28 cellular contexts compared by ENCODE assay signal in genomic region chr10:103724771-103725170, GRCh38.
"Had no signal": no experiment of that assay in that cellular context is flagged by ENCODE, and none has a peak within 500 bp of the region (broad histone marks: within the 10 kb centered on the region; RNA-seq: fewer than 3 reads in every experiment).

No MANE protein-coding gene starts in this region.

- H3K36me3 Mint-ChIP-seq: activated CD4-positive, alpha-beta memory T cell treated with anti-CD3 and anti-CD28 coated beads for 36 hours; activated naive CD4-positive, alpha-beta T cell treated with anti-CD3 and anti-CD28 coated beads, Interleukin-2, amount 10 ng/mL, durations not matched to agents 7 days and 5 days; activated naive CD8-positive, alpha-beta T cell treated with anti-CD3 and anti-CD28 coated beads, Interleukin-2, amount 10 ng/mL, durations not matched to agents 7 days and 5 days; natural killer cell had no signal

- H3K4me1 Mint-ChIP-seq: activated naive CD4-positive, alpha-beta T cell treated with anti-CD3 and anti-CD28 coated beads, Interleukin-2, amount 10 ng/mL, durations not matched to agents 7 days and 5 days; central memory CD8-positive, alpha-beta T cell; natural killer cell had no signal

- H3K36me3 ChIP-seq: transverse colon had no signal

- H3K27me3 Mint-ChIP-seq: activated CD4-positive, alpha-beta memory T cell treated with anti-CD3 and anti-CD28 coated beads for 36 hours; central memory CD8-positive, alpha-beta T cell had no signal

- DNase-seq: activated CD4-positive, alpha-beta memory T cell treated with anti-CD3 and anti-CD28 coated beads for 36 hours; activated CD4-positive, alpha-beta T cell treated with anti-CD3 and anti-CD28 coated beads for 48 hours; activated CD8-positive, alpha-beta memory T cell treated with anti-CD3 and anti-CD28 coated beads, Interleukin-2, amount 50 U/mL, for 4 hours; activated gamma-delta T cell; activated naive CD4-positive, alpha-beta T cell treated with anti-CD3 and anti-CD28 coated beads, Interleukin-2, amount 10 ng/mL, durations not matched to agents 7 days and 5 days; activated naive CD8-positive, alpha-beta T cell treated with anti-CD3 and anti-CD28 coated beads, Interleukin-2, amount 10 ng/mL, durations not matched to agents 7 days and 5 days; activated T-cell treated with anti-CD3 and anti-CD28 coated beads, Interleukin-2, amount 50 U/mL, for 1 hour; amniotic stem cell; endodermal cell; esophagus squamous epithelium; head of caudate nucleus; hypothalamus; left ventricle myocardium inferior; mesendoderm; natural killer cell; stimulated activated CD4-positive, alpha-beta T cell treated with anti-CD3 and anti-CD28 coated beads, Interleukin-15, amount 100 ng/mL, for 24 hours; stimulated activated CD4-positive, alpha-beta T cell treated with anti-CD3 and anti-CD28 coated beads, Interleukin-2, amount 100 ng/mL, for 24 hours; stimulated activated naive CD4-positive, alpha-beta T cell; T-helper 1 cell; transverse colon had no signal

- H3K9me3 ChIP-seq: esophagus squamous epithelium, gastroesophageal sphincter, left ventricle myocardium inferior, transverse colon had no signal

- ATAC-seq: activated CD4-positive, CD25-positive, alpha-beta regulatory T cell treated with anti-CD3 and anti-CD28 coated beads, Interleukin-2, amount 50 U/mL, for 24 hours; gastroesophageal sphincter; natural killer cell; right cardiac atrium had no signal

- H3K9me3 Mint-ChIP-seq: activated CD4-positive, alpha-beta memory T cell treated with anti-CD3 and anti-CD28 coated beads for 36 hours; activated naive CD4-positive, alpha-beta T cell treated with anti-CD3 and anti-CD28 coated beads, Interleukin-2, amount 10 ng/mL, durations not matched to agents 7 days and 5 days; activated naive CD8-positive, alpha-beta T cell treated with anti-CD3 and anti-CD28 coated beads, Interleukin-2, amount 10 ng/mL, durations not matched to agents 7 days and 5 days; activated T-helper 1 cell treated with anti-CD3 and anti-CD28 coated beads, Interleukin-12 subunit alpha, Interleukin-12 subunit beta, Interleukin-2, Interleukin-4 antibody, amounts not matched to agents 30 ng/mL and 10 ng/mL and 1 ng/mL, durations not matched to agents 14 hours and 24 hours and 36 hours; central memory CD8-positive, alpha-beta T cell; dendritic cell treated with granulocyte-macrophage colony-stimulating factor and Interleukin-4, amounts not matched to agents 40 ng/mL and 50 ng/mL, for 4 days; endodermal cell; natural killer cell had no signal

- H3K27ac ChIP-seq: esophagus squamous epithelium, gastroesophageal sphincter, left ventricle myocardium inferior, transverse colon, VCaP had no signal

- H3K27ac Mint-ChIP-seq: activated CD4-positive, alpha-beta memory T cell treated with anti-CD3 and anti-CD28 coated beads for 36 hours; activated naive CD4-positive, alpha-beta T cell treated with anti-CD3 and anti-CD28 coated beads, Interleukin-2, amount 10 ng/mL, durations not matched to agents 7 days and 5 days; activated naive CD8-positive, alpha-beta T cell treated with anti-CD3 and anti-CD28 coated beads, Interleukin-2, amount 10 ng/mL, durations not matched to agents 7 days and 5 days; activated T-helper 1 cell treated with anti-CD3 and anti-CD28 coated beads, Interleukin-12 subunit alpha, Interleukin-12 subunit beta, Interleukin-2, Interleukin-4 antibody, amounts not matched to agents 30 ng/mL and 10 ng/mL and 1 ng/mL, durations not matched to agents 14 hours and 24 hours and 36 hours; dendritic cell treated with granulocyte-macrophage colony-stimulating factor and Interleukin-4, amounts not matched to agents 40 ng/mL and 50 ng/mL, for 4 days; endodermal cell; natural killer cell had no signal

- H3K27me3 ChIP-seq: esophagus squamous epithelium, gastroesophageal sphincter, transverse colon had no signal

- H3K4me3 ChIP-seq: esophagus squamous epithelium, gastroesophageal sphincter, left ventricle myocardium inferior, lung, transverse colon had no signal

- H3K4me3 Mint-ChIP-seq: activated CD4-positive, alpha-beta memory T cell treated with anti-CD3 and anti-CD28 coated beads for 36 hours; activated naive CD4-positive, alpha-beta T cell treated with anti-CD3 and anti-CD28 coated beads, Interleukin-2, amount 10 ng/mL, durations not matched to agents 7 days and 5 days; activated naive CD8-positive, alpha-beta T cell treated with anti-CD3 and anti-CD28 coated beads, Interleukin-2, amount 10 ng/mL, durations not matched to agents 7 days and 5 days; activated T-helper 1 cell treated with anti-CD3 and anti-CD28 coated beads, Interleukin-12 subunit alpha, Interleukin-12 subunit beta, Interleukin-2, Interleukin-4 antibody, amounts not matched to agents 30 ng/mL and 10 ng/mL and 1 ng/mL, durations not matched to agents 14 hours and 24 hours and 36 hours; central memory CD8-positive, alpha-beta T cell; dendritic cell treated with granulocyte-macrophage colony-stimulating factor and Interleukin-4, amounts not matched to agents 40 ng/mL and 50 ng/mL, for 4 days; endodermal cell; natural killer cell had no signal
